9 cellular contexts compared by ENCODE assay signal in genomic region chr9:95461448-95462381, GRCh38. TPM values are rescaled to one million over a fixed set of nuclear protein-coding genes. Genes with fewer than 3 reads are reported as not detected.
DNase-seq lines count a peak whose midpoint lies in the region; ATAC-seq and TF ChIP-seq lines count a peak whose summit lies in the region.
"Had no signal": no experiment of that assay in that cellular context is flagged by ENCODE, and none has a peak within 500 bp of the region (broad histone marks: within the 10 kb centered on the region; RNA-seq: fewer than 3 reads in every experiment).

No MANE protein-coding gene starts in this region.

- H3K36me3 Mint-ChIP-seq in neural crest cell (ENCODE audit: low read depth): peaks cover 45% of the 10 kb centered on the region

- H3K18ac ChIP-seq in IMR-90 (ENCODE audit: low read depth, low read length): peak overlapping the region; percentile 25

- TF ChIP-seq POLR2A in IMR-90 (IDR thresholded peaks at IDR 0.05; ENCODE audit: low read depth, low read length): no peak

- intact Hi-C loops in IMR-90 (cut with micrococcal nuclease): loop anchor here (2.0 to 5.0 kb wide), 4 partner anchors 45 to 194 kb away; partner anchors contain the start of gene FANCC

- H3K9me1 ChIP-seq in IMR-90 (ENCODE audit: insufficient read depth, low read length): peaks cover 43% of the 10 kb centered on the region

- H3K4me3 ChIP-seq in DND-41 (ENCODE audit: low read depth in 1 of 2, low read length in 2 of 2) (peak overlapping the region in 1 of 2 experiments; percentile 37; a peak in 2 of 4 replicates), IMR-90 (ENCODE audit: insufficient read depth, low read depth, low read length) (no peak overlapping the region), brain microvascular endothelial cell (ENCODE audit: low read depth, low read length) (no peak overlapping the region)
- H3K4me3 ChIP-seq: right lobe of liver had no signal

- dilution Hi-C loops in IMR-90 (cut with HindIII; ENCODE audit: low sequenced_read_pairs, unreplicated experiment): no loop called here

- H3K27ac ChIP-seq in DND-41 (ENCODE audit: low read length) (peak overlapping the region; percentile 46; the same call in 1 of the 2 replicates), IMR-90 (ENCODE audit: insufficient read depth, low read length) (peak overlapping the region; percentile 75; the same call in 1 of the 2 replicates), cingulate gyrus (ENCODE audit: low read depth, low read length) (peak overlapping the region; percentile 87), brain microvascular endothelial cell (no peak overlapping the region)
- H3K27ac ChIP-seq: right lobe of liver had no signal

- H3K79me2 ChIP-seq in DND-41 (ENCODE audit: insufficient read depth, low read length): no peaks in the 10 kb centered on the region

- peak overlapping the region; percentile 28 to 63; a peak in 3 of 4 replicates for H4K8ac ChIP-seq in IMR-90 (ENCODE audit: low read depth in 2 of 2, low read length in 2 of 2)

- TF ChIP-seq RAD21 in IMR-90 (IDR thresholded peaks at IDR 0.05; ENCODE audit: low read length): no peak

- peaks cover 85% of the 10 kb centered on the region for H3K4me1 Mint-ChIP-seq in neural crest cell

- H3K27me3 Mint-ChIP-seq in neural crest cell (ENCODE audit: low read depth): no peaks in the 10 kb centered on the region

- H3K14ac ChIP-seq in IMR-90 (replicated peaks; ENCODE audit: low read depth, low read length): peak overlapping the region; percentile 84

- WGBS in IMR-90 (ENCODE audit: extremely low coverage in 2 of 2, insufficient read length in 1 of 2), 2 experiments: 89% methylated on average over 9 of the region's 24 CpGs; no CpG with 5 or more reads in 1 of the 2 experiments

- peaks cover 49% of the 10 kb centered on the region for H4K20me1 ChIP-seq in DND-41 (ENCODE audit: insufficient read depth, low read length)
- no peaks in the 10 kb centered on the region; the same call in 1 of the 2 replicates for H4K20me1 ChIP-seq in IMR-90 (ENCODE audit: insufficient read depth, low read length)

- peak overlapping the region; percentile 90 for H2BK20ac ChIP-seq in IMR-90 (ENCODE audit: low read depth, low read length)

- H2AFZ ChIP-seq in DND-41 (ENCODE audit: low read depth, low read length): no peak overlapping the region
- H2AFZ ChIP-seq in IMR-90 (replicated peaks; ENCODE audit: low read length, poor library complexity): peak overlapping the region; percentile 54

- in situ Hi-C loops in IMR-90 (cut with MboI; ENCODE audit: low sequenced_read_pairs) (no loop called here), brain microvascular endothelial cell (cut with HindIII; ENCODE audit: low pct_ligation_motif_present, low sequenced_read_pairs) (no loop called here)

- peak overlapping the region; percentile 86 for H2BK120ac ChIP-seq in IMR-90 (ENCODE audit: low read depth, low read length)

- H3K36me3 ChIP-seq in DND-41 (ENCODE audit: insufficient read depth, low read length) (no peaks in the 10 kb centered on the region), IMR-90 (ENCODE audit: control insufficient read depth, insufficient read depth, low read length) (peaks cover 28% of the 10 kb centered on the region), brain microvascular endothelial cell (replicated peaks) (no peaks in the 10 kb centered on the region)

- ATAC-seq in DND-41 (ENCODE audit: insufficient read depth, low read depth) (no peak), IMR-90 (ENCODE audit: low read depth) (no peak), GM21619 (IDR thresholded peaks at IDR 0.05; ENCODE audit: unreplicated experiment) (no peak)

- H3K27ac Mint-ChIP-seq in neural crest cell (ENCODE audit: unreplicated experiment): peak overlapping the region; percentile 96

- H2AK5ac ChIP-seq in IMR-90 (ENCODE audit: low read depth, low read length): peak overlapping the region; percentile 84; the same call in 1 of the 2 replicates

- H3K4me1 ChIP-seq in DND-41 (ENCODE audit: insufficient read depth, low read length) (peaks cover 27% of the 10 kb centered on the region), IMR-90 (ENCODE audit: control insufficient read depth, insufficient read depth, low read length) (peaks cover 44% of the 10 kb centered on the region)
- H3K4me1 ChIP-seq: right lobe of liver had no signal

- no peaks in the 10 kb centered on the region for H3K9me3 Mint-ChIP-seq in neural crest cell

- H3K9ac ChIP-seq in DND-41 (ENCODE audit: low read depth, low read length) (no peak overlapping the region), IMR-90 (ENCODE audit: low read depth, low read length) (peak overlapping the region; percentile 6; the same call in 1 of the 2 replicates)

- peak overlapping the region; percentile 66 for H3K23ac ChIP-seq in IMR-90 (ENCODE audit: low read depth, low read length)

- CTCF ChIA-PET in IMR-90 (lab: Yijun Ruan, JAX): no interaction called here

- BruUV-seq in IMR-90 (replicated peaks; lab: Mats Ljungman, UMichigan): no TSS peak

- H2BK5ac ChIP-seq in IMR-90 (ENCODE audit: low read depth, low read length, poor library complexity, severe bottlenecking): peak overlapping the region; percentile 54

- H3K9me3 ChIP-seq in DND-41 (ENCODE audit: insufficient read depth, low read length, severe bottlenecking) (no peaks in the 10 kb centered on the region), IMR-90 (ENCODE audit: control insufficient read depth, insufficient read depth, low read length) (no peaks in the 10 kb centered on the region)
- H3K9me3 ChIP-seq: right lobe of liver had no signal

- H3K4me2 ChIP-seq in DND-41 (ENCODE audit: insufficient read depth, low read length): peak overlapping the region; percentile 69
- H3K4me2 ChIP-seq in IMR-90 (ENCODE audit: low read depth, low read length): peak overlapping the region; percentile 73

- H3K4ac ChIP-seq in IMR-90 (ENCODE audit: low read depth, low read length): peak overlapping the region; percentile 81

- DNase-seq in DND-41 (no peak), IMR-90 (no peak), neural crest cell (ENCODE audit: low read depth, low spot score) (no peak), brain microvascular endothelial cell (no peak), inferior parietal cortex (ENCODE audit: extremely low spot score) (no peak), NCI-H2081 (lab: John Stamatoyannopoulos, UW) (no peak)

- peaks cover 41% of the 10 kb centered on the region for H3K27me3 ChIP-seq in DND-41 (ENCODE audit: insufficient read depth, low read length, poor library complexity)
- H3K27me3 ChIP-seq in IMR-90 (ENCODE audit: control insufficient read depth, insufficient read depth, low read length): no peaks in the 10 kb centered on the region
- no peaks in the 10 kb centered on the region for H3K27me3 ChIP-seq in brain microvascular endothelial cell (replicated peaks)
- H3K27me3 ChIP-seq: right lobe of liver had no signal

- H3K4me3 Mint-ChIP-seq in neural crest cell: peak overlapping the region; percentile 56

- H3K79me1 ChIP-seq in IMR-90 (ENCODE audit: low read depth in 1 of 2, low read length in 2 of 2): peaks cover 0 to 24% of the 10 kb centered on the region in 2 experiments; a peak in 1 of 4 replicates

- peak overlapping the region; percentile 2; the same call in 1 of the 2 replicates for H4K5ac ChIP-seq in IMR-90 (ENCODE audit: low read depth, low read length)

- peak overlapping the region; percentile 56; the same call in 2 of the 3 replicates for H2BK15ac ChIP-seq in IMR-90 (ENCODE audit: low read depth, low read length)

- POLR2A ChIA-PET in IMR-90 (lab: Charles Lee; ENCODE audit: unreplicated experiment): interaction anchor here (0.8 kb wide), 1 partner anchor 78 kb away, joined by 4 read pairs; no protein-coding TSS in a partner anchor

- H4K91ac ChIP-seq in IMR-90 (ENCODE audit: insufficient read depth, low read depth, low read length): peak overlapping the region; percentile 89

- no peak for TF ChIP-seq CTCF in DND-41 (IDR thresholded peaks at IDR 0.05; ENCODE audit: borderline replicate concordance, extremely low read depth, low read length, poor library complexity, severe bottlenecking)
- no peak for TF ChIP-seq CTCF in IMR-90 (conservative IDR thresholded peaks at IDR 0.05; ENCODE audit: low read depth, low read length)
- no peak for TF ChIP-seq CTCF in neural crest cell (conservative IDR thresholded peaks at IDR 0.05)
- no peak for TF ChIP-seq CTCF in brain microvascular endothelial cell (IDR thresholded peaks at IDR 0.05; ENCODE audit: low read depth, low read length, missing control alignments)

- H3K56ac ChIP-seq in IMR-90 (ENCODE audit: extremely low read depth, insufficient read depth, low read length): peak overlapping the region; percentile 67; the same call in 1 of the 2 replicates

- peak overlapping the region; percentile 46 for H2AK9ac ChIP-seq in IMR-90 (replicated peaks; ENCODE audit: low read depth, low read length, poor library complexity)

TF ChIP-seq in IMR-90, 13 proteins besides CTCF, POLR2A, EP300 and RAD21 (continues in another document):
- no peak for TF ChIP-seq RCOR1 (IDR thresholded peaks at IDR 0.05; ENCODE audit: insufficient replicate concordance, low read length)
- TF ChIP-seq SMC3 (IDR thresholded peaks at IDR 0.05; ENCODE audit: low read depth, low read length): no peak
- no peak for TF ChIP-seq MAFK (IDR thresholded peaks at IDR 0.05; ENCODE audit: low read depth, low read length)
- no peak for TF ChIP-seq MXI1 (IDR thresholded peaks at IDR 0.05; ENCODE audit: borderline replicate concordance, low read depth, low read length)
- TF ChIP-seq ELK1 (IDR thresholded peaks at IDR 0.05; ENCODE audit: borderline replicate concordance, low read depth, low read length): no peak
- no peak for TF ChIP-seq FOS (IDR thresholded peaks at IDR 0.05; ENCODE audit: low read depth, low read length)
- TF ChIP-seq CHD1 (IDR thresholded peaks at IDR 0.05; ENCODE audit: low read depth, low read length): no peak
- no peak for TF ChIP-seq MAZ (IDR thresholded peaks at IDR 0.05; ENCODE audit: borderline replicate concordance, low read depth, low read length)
- TF ChIP-seq RFX5 (IDR thresholded peaks at IDR 0.05; ENCODE audit: low read depth, low read length): no peak
- no peak for TF ChIP-seq CEBPB (IDR thresholded peaks at IDR 0.05; ENCODE audit: low read depth, low read length)
- no peak for TF ChIP-seq BHLHE40 (IDR thresholded peaks at IDR 0.05; ENCODE audit: low read depth, low read length)

RNA-seq across cellular contexts. Expression of gene PTCH1, which starts 55.1 kb away (rescaled TPM):
- total RNA-seq in IMR-90 (2012; rRNA removed) (4.1 and 5.3 TPM in 2 replicates), neural crest cell (70.8 and 75.6 TPM in 2 replicates)
- polyA plus RNA-seq in IMR-90 (2012; rRNA removed): 5.0 and 6.0 TPM in 2 replicates
- 2.0 and 3.7 TPM in 2 replicates for polyA plus RNA-seq in IMR-90 (2012; cell fraction: cytosol; rRNA removed)
- polyA plus RNA-seq in IMR-90 (2012; cell fraction: nucleus; rRNA removed; ENCODE audit: low replicate concordance): 12.6 and 14.4 TPM in 2 replicates

Comparison
In these comparisons a context has a peak if more than half of its experiments do, and no peak if none do; other contexts are left out.
1. RNA of gene PTCH1, which starts 55.1 kb away (total RNA-seq): 70.8 to 75.6 TPM in neural crest cell; 4.1 to 5.3 TPM in IMR-90; every median in the first group is over 10 times any median in the second.